In the genomic region with DNA sequence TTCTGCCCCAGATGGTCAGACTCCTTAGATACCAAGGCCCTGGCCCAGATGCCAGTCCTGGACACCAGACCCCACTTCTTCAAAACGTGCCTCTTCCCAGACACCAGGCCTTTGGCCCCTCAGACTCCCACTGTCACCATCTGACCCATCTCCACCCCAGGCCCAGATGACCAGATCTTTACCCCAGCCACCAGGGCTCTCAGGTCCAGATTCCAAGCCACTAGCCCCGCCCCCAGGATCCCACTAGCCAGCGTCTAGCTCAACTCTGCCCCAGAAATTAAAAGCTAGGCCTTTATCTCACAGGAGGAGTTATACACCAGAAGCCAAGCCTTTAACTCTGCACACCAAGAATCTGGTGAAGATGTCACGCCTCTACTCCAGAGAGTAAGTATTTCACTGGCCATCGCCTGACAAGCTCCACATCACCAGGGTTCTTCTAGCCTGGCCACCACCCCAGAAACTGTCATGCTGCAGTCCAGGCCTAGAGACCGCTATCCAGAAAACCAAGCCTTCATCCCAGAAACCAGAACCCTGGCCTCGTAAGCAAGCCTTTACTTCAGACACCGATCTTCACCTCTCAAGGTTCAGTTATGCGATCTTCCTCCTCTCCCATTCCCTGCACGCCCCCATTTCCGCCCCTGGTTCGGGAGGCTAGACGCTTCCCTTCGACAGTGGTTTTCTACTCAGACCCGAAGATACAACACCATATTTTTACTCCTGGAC, we compare ENCODE assay signal across 8 cellular contexts. TPM values are rescaled to one million over a fixed set of nuclear protein-coding genes. Genes with fewer than 3 reads are reported as not detected.
A peak's percentile ranks its signal among the peaks of the same experiment; 100 is the strongest.
DNase-seq lines count a peak whose midpoint lies in the region; ATAC-seq and TF ChIP-seq lines count a peak whose summit lies in the region.

No MANE protein-coding gene starts in this region.

- no peak for ATAC-seq in GM18870 (IDR thresholded peaks at IDR 0.05; ENCODE audit: unreplicated experiment)
- ATAC-seq in GM18858 (IDR thresholded peaks at IDR 0.05; ENCODE audit: unreplicated experiment) = no peak

- H3K4me1 ChIP-seq in SJSA1 (replicated peaks) (peaks cover 16% of the 10 kb centered on the region), esophagus squamous epithelium (peaks cover 25 to 41% (median 32%) of the 10 kb centered on the region in 3 donors), trophoblast cell (ENCODE audit: control insufficient read depth in 1 of 2, insufficient read depth in 2 of 2, low read length in 2 of 2) (peaks cover 11% of the 10 kb centered on the region in 2 experiments)

- H3K18ac ChIP-seq in trophoblast cell (ENCODE audit: low read length) = peak overlapping the region; percentile 56

- intact Hi-C loops in esophagus squamous epithelium (cut with DNase I) = no loop called here

- peak overlapping the region; percentile 83 for H3K4me2 ChIP-seq in trophoblast cell (ENCODE audit: low read length)

- 4 to 7% methylated on average over 13 to 14 of the region's 15 CpGs for WGBS in esophagus squamous epithelium, 2 donors
- no CpG with 5 or more reads among the region's 15 CpGs for WGBS in trophoblast cell (ENCODE audit: extremely low coverage, insufficient coverage, insufficient read length)

- TF ChIP-seq POLR2A in esophagus squamous epithelium (IDR thresholded peaks at IDR 0.05) = no peak

- H3K9me3 ChIP-seq in SJSA1 (replicated peaks) (no peaks in the 10 kb centered on the region), esophagus squamous epithelium (no peaks in the 10 kb centered on the region), trophoblast cell (ENCODE audit: insufficient read depth, low read depth, low read length) (peaks cover 4% of the 10 kb centered on the region)

- H3K79me2 ChIP-seq in trophoblast cell (ENCODE audit: control insufficient read depth, insufficient read depth, low read length, poor library complexity) = peaks cover 21% of the 10 kb centered on the region

- H3K4ac ChIP-seq in trophoblast cell (ENCODE audit: low read depth, low read length) = peak overlapping the region; percentile 80

- TF ChIP-seq CTCF in esophagus squamous epithelium (IDR thresholded peaks at IDR 0.05) = no peak

- H2AK5ac ChIP-seq in trophoblast cell (ENCODE audit: low read length) = peak overlapping the region; percentile 18

- peaks cover 2% of the 10 kb centered on the region for H3K79me1 ChIP-seq in trophoblast cell (ENCODE audit: low read length)

- H3K14ac ChIP-seq in trophoblast cell (ENCODE audit: low read length) = peak overlapping the region; percentile 59

- H3K27me3 ChIP-seq in SJSA1 (replicated peaks) (no peaks in the 10 kb centered on the region), esophagus squamous epithelium (no peaks in the 10 kb centered on the region), trophoblast cell (ENCODE audit: insufficient read depth, low read length) (no peaks in the 10 kb centered on the region)

- H2BK12ac ChIP-seq in trophoblast cell (ENCODE audit: low read length) = no peak overlapping the region

- H4K91ac ChIP-seq in trophoblast cell (ENCODE audit: low read depth, low read length) = peak overlapping the region; percentile 42

- H3K4me3 ChIP-seq in SJSA1 (peak overlapping the region; percentile 69), esophagus squamous epithelium (peak overlapping the region; percentile 68 to 98 (median 78)), trophoblast cell (ENCODE audit: low read depth, low read length) (peak overlapping the region; percentile 93)

- peak overlapping the region; percentile 55 for H2AFZ ChIP-seq in trophoblast cell (ENCODE audit: insufficient read depth, low read length, poor library complexity)

- H2BK120ac ChIP-seq in trophoblast cell (ENCODE audit: insufficient read depth, low read length, poor library complexity) = peak overlapping the region; percentile 4

- peak overlapping the region; percentile 84 for H4K8ac ChIP-seq in trophoblast cell (ENCODE audit: low read depth, low read length)

- H4K12ac ChIP-seq in trophoblast cell (ENCODE audit: low read depth, low read length) = peak overlapping the region; percentile 45

- peak overlapping the region; percentile 79 for H3K9ac ChIP-seq in trophoblast cell (ENCODE audit: low read length)

- peak overlapping the region; percentile 12 for H2BK5ac ChIP-seq in trophoblast cell (ENCODE audit: low read depth, low read length, poor library complexity)

- DNase-seq in EH (ENCODE audit: low read depth) = peak; percentile 3
- no peak for DNase-seq in SJSA1 (ENCODE audit: low read depth in 1 of 2, low spot score in 2 of 2)
- DNase-seq in esophagus squamous epithelium (lab: John Stamatoyannopoulos, UW) = no peak
- DNase-seq in trophoblast cell = no peak
- DNase-seq in NCI-H1092 (lab: John Stamatoyannopoulos, UW) = no peak
- no peak for DNase-seq in SW 1271 (lab: John Stamatoyannopoulos, UW)

- no peak overlapping the region for H3K23ac ChIP-seq in trophoblast cell (ENCODE audit: low read length)

- peaks cover 36% of the 10 kb centered on the region for H3K36me3 ChIP-seq in SJSA1
- peaks cover 14 to 54% (median 15%) of the 10 kb centered on the region in 3 donors for H3K36me3 ChIP-seq in esophagus squamous epithelium
- peaks cover 42 to 47% of the 10 kb centered on the region in 2 experiments for H3K36me3 ChIP-seq in trophoblast cell (ENCODE audit: control insufficient read depth in 1 of 2, insufficient read depth in 2 of 2, low read length in 2 of 2)

- peak overlapping the region; percentile 55 for H3K27ac ChIP-seq in SJSA1
- peak overlapping the region; percentile 60 to 94 (median 88) for H3K27ac ChIP-seq in esophagus squamous epithelium
- no peak overlapping the region for H3K27ac ChIP-seq in trophoblast cell (ENCODE audit: low read depth, low read length)

RNA-seq across cellular contexts. Expression of gene XAB2, which starts 0.6 kb away (rescaled TPM):
- total RNA-seq in SJSA1 (2014; rRNA removed; shearing (Covaris generic)) = 32.0 and 35.0 TPM in 2 replicates
- 10 to 100 TPM; 20.3 to 34.1 (median 27.8) TPM for total RNA-seq in esophagus squamous epithelium
- polyA plus RNA-seq in trophoblast cell (2013) = 27.0 and 27.2 TPM in 2 replicates

RNA-seq across cellular contexts. Expression of gene PET100, which starts 0.8 kb away (rescaled TPM):
- total RNA-seq in SJSA1 (2014; rRNA removed; shearing (Covaris generic)) = 32.5 and 68.2 TPM in 2 replicates
- 10 to 100 TPM; 22.9 to 43.1 (median 25.7) TPM for total RNA-seq in esophagus squamous epithelium
- polyA plus RNA-seq in trophoblast cell (2013) = 433 and 469 TPM in 2 replicates

RNA-seq across cellular contexts. Expression of gene PCP2, which starts 4.8 kb away (rescaled TPM):
- total RNA-seq in SJSA1 (2014; rRNA removed; shearing (Covaris generic)) = not detected in 2 replicates
- under 1 TPM in 2 of 4 donors, not detected in 2; 0.53 to 0.57 TPM for total RNA-seq in esophagus squamous epithelium
- 0.35 and 0.36 TPM in 2 replicates for polyA plus RNA-seq in trophoblast cell (2013)

RNA-seq across cellular contexts. Expression of gene STXBP2, which starts 8.2 kb away (rescaled TPM):
- 0.13 TPM in 1 of 2 replicates, not detected in the other for total RNA-seq in SJSA1 (2014; rRNA removed; shearing (Covaris generic))
- 10 to 100 TPM; 44.7 to 76.6 (median 55.2) TPM for total RNA-seq in esophagus squamous epithelium
- polyA plus RNA-seq in trophoblast cell (2013) = 49.4 and 49.6 TPM in 2 replicates

RNA-seq across cellular contexts. Expression of gene CAMSAP3, which starts 33.1 kb away (rescaled TPM):
- not detected in 2 replicates for total RNA-seq in SJSA1 (2014; rRNA removed; shearing (Covaris generic))
- 10 to 100 TPM in 2 of 4 donors, 1 to 10 TPM in 2; 9.3 to 45.5 (median 14.1) TPM for total RNA-seq in esophagus squamous epithelium
- 15.1 and 16.3 TPM in 2 replicates for polyA plus RNA-seq in trophoblast cell (2013)
